ENCODE assay signal across 8 cellular contexts in genomic region chr7:26151650-26151952, GRCh38. TPM values are rescaled to one million over a fixed set of nuclear protein-coding genes. Genes with fewer than 3 reads are reported as not detected.
DNase-seq lines count a peak whose midpoint lies in the region; ATAC-seq and TF ChIP-seq lines count a peak whose summit lies in the region.

No MANE protein-coding gene starts in this region.

- H3K27ac ChIP-seq in A673 (ENCODE audit: low read depth, low read length, poor library complexity, severe bottlenecking) = no peak overlapping the region
- H3K27ac ChIP-seq in breast epithelium = no peak overlapping the region
- peak overlapping the region; percentile 34 to 65 for H3K27ac ChIP-seq in mucosa of rectum (ENCODE audit: low read depth in 2 of 2, low read length in 2 of 2)

- no peak for DNase-seq in A673 (ENCODE audit: low spot score)
- no peak for DNase-seq in HFF-Myc (ENCODE audit: extremely low read depth, low read depth)
- DNase-seq in breast epithelium (ENCODE audit: low spot score in 2 of 2) = no peak
- no peak for DNase-seq in DMS153 treated with DMSO at 0.1 percent for 48 hours (lab: John Stamatoyannopoulos, UW; ENCODE audit: unreplicated experiment)
- DNase-seq in stimulated activated naive CD4-positive, alpha-beta T cell (lab: John Stamatoyannopoulos, UW) = no peak
- DNase-seq in NCI-H526 (lab: John Stamatoyannopoulos, UW) = no peak

- H3K9me3 ChIP-seq in A673 (ENCODE audit: low read depth, low read length, poor library complexity, severe bottlenecking) (no peaks in the 10 kb centered on the region), breast epithelium (peaks cover 0 to 6% of the 10 kb centered on the region in 2 donors), mucosa of rectum (ENCODE audit: control insufficient read depth in 2 of 2, low read length in 2 of 2) (no peaks in the 10 kb centered on the region)

- H3K4me1 ChIP-seq in A673 (ENCODE audit: insufficient read depth, low read length, poor library complexity, severe bottlenecking) (peaks cover 12% of the 10 kb centered on the region), breast epithelium (no peaks in the 10 kb centered on the region), mucosa of rectum (ENCODE audit: control insufficient read depth in 2 of 2, insufficient read depth in 2 of 2, low read length in 2 of 2) (peaks cover 21 to 23% of the 10 kb centered on the region in 2 donors)

- POLR2A ChIA-PET in A673 (lab: Charles Lee; ENCODE audit: low non-redundant PET) = interaction anchor here (0.6 to 1.0 kb wide), 2 partner anchors 53 to 61 kb away, joined by 3 read pairs; no protein-coding TSS in a partner anchor

- H3K27me3 ChIP-seq in A673 (replicated peaks; ENCODE audit: insufficient read depth, low read depth, low read length, poor library complexity) (no peaks in the 10 kb centered on the region), breast epithelium (no peaks in the 10 kb centered on the region), mucosa of rectum (ENCODE audit: control insufficient read depth in 2 of 2, insufficient read depth in 2 of 2, low read length in 2 of 2) (no peaks in the 10 kb centered on the region)

- CTCF ChIA-PET in A673 (lab: Charles Lee) = no interaction called here

- ATAC-seq in GM18519 (IDR thresholded peaks at IDR 0.05; ENCODE audit: low FRiP score, unreplicated experiment) = no peak

- H3K4me3 ChIP-seq in A673 (ENCODE audit: low read depth, low read length, poor library complexity, severe bottlenecking) = peak overlapping the region; percentile 72
- H3K4me3 ChIP-seq in HFF-Myc (replicated peaks; ENCODE audit: low read depth, low read length) = peak overlapping the region; percentile 52
- H3K4me3 ChIP-seq in breast epithelium = peak overlapping the region; percentile 47 to 70 (median 59)
- H3K4me3 ChIP-seq in mucosa of rectum (ENCODE audit: low read length in 2 of 2) = peak overlapping the region; percentile 71 to 78

- no peak for TF ChIP-seq POLR2A in breast epithelium (IDR thresholded peaks at IDR 0.05)

- BruUV-seq in A673 (replicated peaks; lab: Mats Ljungman, UMichigan) = no TSS peak

- peak overlapping the region; percentile 65 to 72 for H3K9ac ChIP-seq in mucosa of rectum (ENCODE audit: low read depth in 1 of 2, low read length in 2 of 2)

- intact Hi-C loops in A673 (cut with micrococcal nuclease; ENCODE audit: unreplicated experiment) (no loop called here), breast epithelium (cut with DNase I; ENCODE audit: low total_unique reads) (no loop called here)

- H3K36me3 ChIP-seq in A673 (ENCODE audit: insufficient read depth, low read length, poor library complexity, severe bottlenecking) (no peaks in the 10 kb centered on the region), breast epithelium (no peaks in the 10 kb centered on the region), mucosa of rectum (ENCODE audit: control insufficient read depth in 2 of 2, insufficient read depth in 2 of 2, low read length in 2 of 2) (no peaks in the 10 kb centered on the region)

- TF ChIP-seq CTCF in A673 (conservative IDR thresholded peaks at IDR 0.05; ENCODE audit: low read depth, low read length) = no peak
- TF ChIP-seq CTCF in HFF-Myc (IDR thresholded peaks at IDR 0.05; ENCODE audit: low read depth, low read length, missing control alignments) = no peak
- no peak for TF ChIP-seq CTCF in breast epithelium (IDR thresholded peaks at IDR 0.05)

RNA-seq across cellular contexts. Expression of gene NFE2L3, which starts 0.4 kb away (rescaled TPM):
- 8.5 and 8.6 TPM in 2 replicates for total RNA-seq in A673 (2021)
- total RNA-seq in breast epithelium = 1 to 10 TPM; 2.2 to 5.8 (median 4.9) TPM

RNA-seq across cellular contexts. Expression of gene HNRNPA2B1, which starts 48.9 kb away (rescaled TPM):
- total RNA-seq in A673 (2021) (1,150 and 1,229 TPM in 2 replicates), breast epithelium (100 to 1,000 TPM; 168 to 324 (median 282) TPM)

RNA-seq across cellular contexts. Expression of gene CBX3, which starts 49.9 kb away (rescaled TPM):
- total RNA-seq in A673 (2021) = 228 TPM in 2 replicates
- 10 to 100 TPM; 88.0 to 98.3 (median 96.0) TPM for total RNA-seq in breast epithelium

Comparison
In these comparisons a context has a peak if more than half of its experiments do, and no peak if none do; other contexts are left out.
1. H3K27ac ChIP-seq: peak in mucosa of rectum (2 of 2); none in A673 (single experiment) and breast epithelium (0 of 2).
2. Peak in every context shown above with its lines, with median percentiles within 50 percentile points of each other: H3K4me3 ChIP-seq.